Comparison of ENCODE assay signal across 18 cellular contexts in the genomic region with DNA sequence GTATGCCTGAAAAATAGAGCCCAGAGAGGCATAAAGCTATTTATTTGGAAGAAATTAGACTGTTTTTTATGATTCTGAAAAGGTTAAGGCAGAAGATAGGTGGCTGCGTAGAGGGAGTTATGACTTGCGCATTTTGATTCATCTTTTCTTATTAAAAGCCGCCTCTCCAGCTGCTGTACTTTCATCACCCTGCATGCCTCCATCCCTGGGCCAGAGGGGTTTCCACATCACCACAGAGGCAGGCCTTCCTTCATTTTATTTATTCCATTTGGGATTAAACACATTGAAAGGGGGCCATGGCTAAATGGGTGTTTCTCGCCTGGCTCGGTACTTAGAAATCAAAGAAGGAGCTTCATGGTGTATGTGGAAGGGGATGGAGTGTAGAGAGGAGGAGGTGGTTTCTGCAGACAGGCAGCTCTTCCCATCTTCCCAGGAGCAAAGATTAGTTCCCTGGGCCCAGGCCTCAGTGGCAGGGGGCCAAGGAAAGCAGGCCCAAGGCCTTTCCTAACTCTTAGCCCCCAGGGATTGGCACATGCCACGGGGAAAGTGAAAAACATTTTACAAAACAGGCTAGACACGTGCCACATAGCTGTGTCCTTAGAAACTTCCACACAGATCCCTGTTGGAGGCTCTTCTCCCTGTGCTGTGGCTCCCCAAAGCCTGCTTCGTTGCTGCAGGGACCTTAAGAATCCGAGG. TPM values are rescaled to one million over a fixed set of nuclear protein-coding genes. Genes with fewer than 3 reads are reported as not detected.
DNase-seq lines count a peak whose midpoint lies in the region; ATAC-seq, FAIRE-seq and TF ChIP-seq lines count a peak whose summit lies in the region.
"Had no signal": no experiment of that assay in that cellular context is flagged by ENCODE, and none has a peak within 500 bp of the region (broad histone marks: within the 10 kb centered on the region; RNA-seq: fewer than 3 reads in every experiment).

No MANE protein-coding gene starts in this region.

- H3K9me1 ChIP-seq in IMR-90 (ENCODE audit: insufficient read depth, low read length) = no peaks in the 10 kb centered on the region

- dilution Hi-C loops in IMR-90 (cut with HindIII; ENCODE audit: low sequenced_read_pairs, unreplicated experiment) = no loop called here

- H3K4me1 Mint-ChIP-seq in astrocyte (ENCODE audit: low read depth, unreplicated experiment) = peaks cover 2% of the 10 kb centered on the region
- H3K4me1 Mint-ChIP-seq: activated naive CD4-positive, alpha-beta T cell treated with anti-CD3 and anti-CD28 coated beads, Interleukin-2, amount 50 U/mL, for 24 hours; CD4-positive, CD25-positive, alpha-beta regulatory T cell; naive B cell had no signal

- no peak overlapping the region for H2BK120ac ChIP-seq in IMR-90 (ENCODE audit: low read depth, low read length)

- peaks cover 8% of the 10 kb centered on the region for H3K27me3 ChIP-seq in IMR-90 (ENCODE audit: control insufficient read depth, insufficient read depth, low read length)
- H3K27me3 ChIP-seq in astrocyte (ENCODE audit: insufficient read depth, low read length) = no peaks in the 10 kb centered on the region
- H3K27me3 ChIP-seq in smooth muscle cell (ENCODE audit: low read depth) = no peaks in the 10 kb centered on the region
- H3K27me3 ChIP-seq: colonic mucosa had no signal

- peaks cover 4% of the 10 kb centered on the region for H3K9me3 Mint-ChIP-seq in astrocyte (ENCODE audit: unreplicated experiment)
- H3K9me3 Mint-ChIP-seq: activated naive CD4-positive, alpha-beta T cell treated with anti-CD3 and anti-CD28 coated beads, Interleukin-2, amount 50 U/mL, for 24 hours had no signal

- in situ Hi-C loops in IMR-90 (cut with MboI; ENCODE audit: low sequenced_read_pairs) = no loop called here

- H2BK5ac ChIP-seq in IMR-90 (ENCODE audit: low read depth, low read length, poor library complexity, severe bottlenecking) = no peak overlapping the region

- intact Hi-C loops in IMR-90 (cut with micrococcal nuclease) (no loop called here), left cardiac atrium (cut with DNase I) (no loop called here)

- H3K9ac ChIP-seq in IMR-90 (ENCODE audit: low read depth, low read length) (no peak overlapping the region), astrocyte (ENCODE audit: low read length) (no peak overlapping the region), smooth muscle cell (ENCODE audit: low read depth) (no peak overlapping the region)

- no peak overlapping the region for H3K18ac ChIP-seq in IMR-90 (ENCODE audit: low read depth, low read length)

- H3K4me3 Mint-ChIP-seq in astrocyte (ENCODE audit: unreplicated experiment) = no peak overlapping the region
- H3K4me3 Mint-ChIP-seq: activated naive CD4-positive, alpha-beta T cell treated with anti-CD3 and anti-CD28 coated beads, Interleukin-2, amount 50 U/mL, for 24 hours; CD4-positive, CD25-positive, alpha-beta regulatory T cell; naive B cell had no signal

- TF ChIP-seq CTCF in IMR-90 (conservative IDR thresholded peaks at IDR 0.05; ENCODE audit: low read depth, low read length) (no peak), astrocyte (IDR thresholded peaks at IDR 0.05; ENCODE audit: insufficient read depth, low read depth, low read length) (no peak), smooth muscle cell (IDR thresholded peaks at IDR 0.05; ENCODE audit: borderline replicate concordance, insufficient read depth, poor library complexity, severe bottlenecking) (no peak)

- no peak overlapping the region for H3K4me2 ChIP-seq in IMR-90 (ENCODE audit: low read depth, low read length)
- no peak overlapping the region for H3K4me2 ChIP-seq in astrocyte (ENCODE audit: low read length)
- H3K4me2 ChIP-seq in smooth muscle cell = no peak overlapping the region

- H3K14ac ChIP-seq in IMR-90 (replicated peaks; ENCODE audit: low read depth, low read length) = no peak overlapping the region

- H3K27me3 Mint-ChIP-seq in astrocyte (ENCODE audit: low read depth, unreplicated experiment) = peaks cover 16% of the 10 kb centered on the region
- H3K27me3 Mint-ChIP-seq: CD4-positive, CD25-positive, alpha-beta regulatory T cell had no signal

- H4K91ac ChIP-seq in IMR-90 (ENCODE audit: insufficient read depth, low read depth, low read length) = no peak overlapping the region

- no peaks in the 10 kb centered on the region for H3K36me3 Mint-ChIP-seq in astrocyte (ENCODE audit: low read depth, unreplicated experiment)
- H3K36me3 Mint-ChIP-seq: activated naive CD4-positive, alpha-beta T cell treated with anti-CD3 and anti-CD28 coated beads, Interleukin-2, amount 50 U/mL, for 24 hours; CD4-positive, CD25-positive, alpha-beta regulatory T cell; naive B cell had no signal

- no peaks in the 10 kb centered on the region for H3K36me3 ChIP-seq in IMR-90 (ENCODE audit: control insufficient read depth, insufficient read depth, low read length)
- no peaks in the 10 kb centered on the region for H3K36me3 ChIP-seq in astrocyte (ENCODE audit: insufficient read depth, low read length)
- no peaks in the 10 kb centered on the region for H3K36me3 ChIP-seq in smooth muscle cell (ENCODE audit: low read depth)
- H3K36me3 ChIP-seq: colonic mucosa had no signal

- no peak overlapping the region for H4K5ac ChIP-seq in IMR-90 (ENCODE audit: low read depth, low read length)

- no peaks in the 10 kb centered on the region for H3F3A ChIP-seq in smooth muscle cell (ENCODE audit: low read depth)

- ATAC-seq in IMR-90 (ENCODE audit: low read depth) (no peak), left cardiac atrium (peak; percentile 49 to 84), HG02884 (IDR thresholded peaks at IDR 0.05; ENCODE audit: unreplicated experiment) (no peak), HG02840 (IDR thresholded peaks at IDR 0.05; ENCODE audit: low FRiP score, unreplicated experiment) (no peak)

- POLR2A ChIA-PET in IMR-90 (lab: Charles Lee; ENCODE audit: unreplicated experiment) = no interaction called here

- H3K4me1 ChIP-seq in IMR-90 (ENCODE audit: control insufficient read depth, insufficient read depth, low read length) (no peaks in the 10 kb centered on the region), astrocyte (ENCODE audit: insufficient read depth, low read length) (peaks cover 8% of the 10 kb centered on the region), smooth muscle cell (ENCODE audit: low read depth) (peaks cover 19% of the 10 kb centered on the region)
- H3K4me1 ChIP-seq: colonic mucosa had no signal

- no peak overlapping the region for H3K4ac ChIP-seq in IMR-90 (ENCODE audit: low read depth, low read length)

- H2AK5ac ChIP-seq in IMR-90 (ENCODE audit: low read depth, low read length) = no peak overlapping the region

- 40% methylated on average over 2 of the region's 9 CpGs; no CpG with 5 or more reads in 1 of the 2 experiments for WGBS in IMR-90 (ENCODE audit: extremely low coverage in 2 of 2, insufficient read length in 1 of 2), 2 experiments
- 60% methylated on average over 9 of the region's 9 CpGs for WGBS in smooth muscle cell (ENCODE audit: low lambda C conversion rate)

- H3K27ac ChIP-seq in IMR-90 (ENCODE audit: insufficient read depth, low read length) = no peak overlapping the region
- H3K27ac ChIP-seq in astrocyte (ENCODE audit: low read depth, low read length) = no peak overlapping the region
- no peak overlapping the region for H3K27ac ChIP-seq in smooth muscle cell (ENCODE audit: low read depth)
- H3K27ac ChIP-seq: colonic mucosa had no signal

- no peak overlapping the region for H3K56ac ChIP-seq in IMR-90 (ENCODE audit: extremely low read depth, insufficient read depth, low read length)

- H3K4me3 ChIP-seq in IMR-90 (ENCODE audit: insufficient read depth, low read depth, low read length) (no peak overlapping the region), astrocyte (ENCODE audit: insufficient read depth, low read depth, low read length) (no peak overlapping the region), smooth muscle cell (no peak overlapping the region)
- H3K4me3 ChIP-seq: colonic mucosa had no signal

- no peak overlapping the region for H3K23ac ChIP-seq in IMR-90 (ENCODE audit: low read depth, low read length)

- no peak overlapping the region for H4K8ac ChIP-seq in IMR-90 (ENCODE audit: low read depth in 2 of 2, low read length in 2 of 2)

- H3K9me3 ChIP-seq in IMR-90 (ENCODE audit: control insufficient read depth, insufficient read depth, low read length) (no peaks in the 10 kb centered on the region), astrocyte (ENCODE audit: insufficient read depth, low read depth, low read length) (no peaks in the 10 kb centered on the region), smooth muscle cell (replicated peaks; ENCODE audit: low read depth) (no peaks in the 10 kb centered on the region)
- H3K9me3 ChIP-seq: colonic mucosa had no signal

- CTCF ChIA-PET in IMR-90 (lab: Yijun Ruan, JAX) = no interaction called here

- DNase-seq in IMR-90 = no peak
- DNase-seq in astrocyte (ENCODE audit: low read depth) = no peak
- peak; percentile 34 for DNase-seq in left cardiac atrium
- DNase-seq in smooth muscle cell (lab: John Stamatoyannopoulos, UW; ENCODE audit: unreplicated experiment) = no peak
- no peak for DNase-seq in NCI-H774 (lab: John Stamatoyannopoulos, UW)
- no peak for DNase-seq in activated CD4-positive, CD25-positive, alpha-beta regulatory T cell (lab: John Stamatoyannopoulos, UW)
- DNase-seq: activated CD8-positive, alpha-beta memory T cell treated with anti-CD3 and anti-CD28 coated beads, Interleukin-2, amount 50 U/mL, for 4 hours; CD4-positive, CD25-positive, alpha-beta regulatory T cell; colonic mucosa; naive B cell; NCI-H2029 treated with DMSO at 0.1 percent for 48 hours; stimulated activated CD4-positive, alpha-beta T cell treated with anti-CD3 and anti-CD28 coated beads, Interleukin-4, amount 100 ng/mL, for 4 hours; stimulated activated naive CD4-positive, alpha-beta T cell had no signal

- no peak overlapping the region for H2BK15ac ChIP-seq in IMR-90 (ENCODE audit: low read depth, low read length)

- H4K20me1 ChIP-seq in IMR-90 (ENCODE audit: insufficient read depth, low read length) (no peaks in the 10 kb centered on the region), astrocyte (ENCODE audit: insufficient read depth, low read length) (no peaks in the 10 kb centered on the region), smooth muscle cell (ENCODE audit: low read depth) (no peaks in the 10 kb centered on the region)

- no peak for FAIRE-seq in astrocyte (lab: Jason Lieb, UNC)
- FAIRE-seq: islet of Langerhans had no signal

- no peak overlapping the region for H2BK20ac ChIP-seq in IMR-90 (ENCODE audit: low read depth, low read length)

- H3K79me2 ChIP-seq in astrocyte (ENCODE audit: insufficient read depth, low read length) (no peaks in the 10 kb centered on the region), smooth muscle cell (ENCODE audit: low read depth) (no peaks in the 10 kb centered on the region)

- no peak overlapping the region for H3K27ac Mint-ChIP-seq in astrocyte (ENCODE audit: unreplicated experiment)
- H3K27ac Mint-ChIP-seq: activated naive CD4-positive, alpha-beta T cell treated with anti-CD3 and anti-CD28 coated beads, Interleukin-2, amount 50 U/mL, for 24 hours; CD4-positive, CD25-positive, alpha-beta regulatory T cell; naive B cell had no signal

- TF ChIP-seq RAD21 in IMR-90 (IDR thresholded peaks at IDR 0.05; ENCODE audit: low read length) = no peak

- peak overlapping the region; percentile 40 for H2AFZ ChIP-seq in IMR-90 (replicated peaks; ENCODE audit: low read length, poor library complexity)
- peak overlapping the region; percentile 69 for H2AFZ ChIP-seq in astrocyte (ENCODE audit: low read depth, low read length)
- H2AFZ ChIP-seq in smooth muscle cell (ENCODE audit: low read depth) = peak overlapping the region; percentile 18

- no peak for TF ChIP-seq POLR2A in IMR-90 (IDR thresholded peaks at IDR 0.05; ENCODE audit: low read depth, low read length)

- H2AK9ac ChIP-seq in IMR-90 (replicated peaks; ENCODE audit: low read depth, low read length, poor library complexity) = no peak overlapping the region

- no peaks in the 10 kb centered on the region for H3K79me1 ChIP-seq in IMR-90 (ENCODE audit: low read depth in 1 of 2, low read length in 2 of 2)

- BruUV-seq in IMR-90 (replicated peaks; lab: Mats Ljungman, UMichigan) = no TSS peak

RNA-seq across cellular contexts. Expression of a gene that starts 14.7 kb away (rescaled TPM):
- total RNA-seq in IMR-90 (2012; rRNA removed) = not detected in 2 replicates
- polyA plus RNA-seq in IMR-90 (2012; rRNA removed) = not detected in 2 replicates
- not detected in 2 replicates for polyA plus RNA-seq in IMR-90 (2012; cell fraction: cytosol; rRNA removed)
- polyA plus RNA-seq in IMR-90 (2012; cell fraction: nucleus; rRNA removed; ENCODE audit: low replicate concordance) = not detected in 2 replicates
- total RNA-seq in astrocyte = 0.09 and 0.12 TPM in 2 replicates
- total RNA-seq in left cardiac atrium = under 1 TPM; 0.05 to 0.18 TPM
- not detected in 2 replicates for total RNA-seq in smooth muscle cell
- polyA plus RNA-seq in smooth muscle cell = not detected in 2 replicates
- total RNA-seq: CD4-positive, CD25-positive, alpha-beta regulatory T cell; colonic mucosa; fibroblast of lung had no signal
- polyA plus RNA-seq: CD4-positive, CD25-positive, alpha-beta regulatory T cell; fibroblast of lung had no signal

Comparison
In these comparisons a context has a peak if more than half of its experiments do, and no peak if none do; other contexts are left out.
1. ATAC-seq: peak in left cardiac atrium (2 of 2); none in IMR-90 (single experiment), HG02884 (single experiment) and HG02840 (single experiment).
2. H2AFZ ChIP-seq: peak in every context shown above with its lines; median percentile 69 in astrocyte; 40 in IMR-90; 18 in smooth muscle cell.